In the genomic region with DNA sequence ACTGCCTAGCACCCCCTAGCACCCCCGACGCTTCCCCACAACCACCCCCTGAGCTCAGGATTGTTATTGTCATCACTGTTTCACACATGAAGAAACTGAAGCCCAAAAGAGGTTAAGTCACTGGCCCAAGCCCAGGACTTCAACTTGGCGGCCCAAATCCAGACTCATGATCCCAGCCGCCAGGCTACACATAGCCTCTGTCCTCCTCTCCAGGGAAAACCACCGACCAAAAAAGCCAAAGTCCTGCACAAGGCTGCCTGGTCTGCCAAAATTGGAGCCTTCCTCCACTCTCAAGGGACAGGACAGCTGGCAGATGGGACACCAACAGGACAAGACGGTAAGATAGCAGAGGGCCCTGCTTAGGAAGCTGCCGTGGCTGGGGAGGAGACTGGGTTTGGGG, we compare ENCODE assay signal across 18 cellular contexts. TPM values are rescaled to one million over a fixed set of nuclear protein-coding genes. Genes with fewer than 3 reads are reported as not detected.
DNase-seq lines count a peak whose midpoint lies in the region; ATAC-seq and TF ChIP-seq lines count a peak whose summit lies in the region.
"Had no signal": no experiment of that assay in that cellular context is flagged by ENCODE, and none has a peak within 500 bp of the region (broad histone marks: within the 10 kb centered on the region; RNA-seq: fewer than 3 reads in every experiment).

No MANE protein-coding gene starts in this region.

- intact Hi-C loops in left ventricle myocardium superior (cut with micrococcal nuclease): no loop called here
- intact Hi-C loops in Calu3 (cut with micrococcal nuclease; ENCODE audit: unreplicated experiment): no loop called here

- TF ChIP-seq CTCF in WTC11 (IDR thresholded peaks at IDR 0.05): no peak
- TF ChIP-seq CTCF in Calu3 (IDR thresholded peaks at IDR 0.05; ENCODE audit: unreplicated experiment): no peak
- no peak for TF ChIP-seq CTCF in nephron progenitor cell (IDR thresholded peaks at IDR 0.05)

- POLR2A ChIA-PET in WTC11 (lab: Charles Lee): no interaction called here

- DNase-seq in stimulated activated naive CD8-positive, alpha-beta T cell treated with anti-CD3 and anti-CD28 coated beads, Interleukin-15, amount 100 ng/mL, for 72 hours: no peak
- no peak for DNase-seq in stimulated activated naive CD8-positive, alpha-beta T cell treated with anti-CD3 and anti-CD28 coated beads, Interleukin-15, Interleukin-2, amounts not matched to agents 100 U/mL and 50 U/mL, for 24 hours
- no peak for DNase-seq in WTC11 (ENCODE audit: low spot score)
- DNase-seq in left ventricle myocardium superior: peak; percentile 34
- no peak for DNase-seq in Calu3
- no peak for DNase-seq in nephron progenitor cell
- DNase-seq: activated effector memory CD4-positive, alpha-beta T cell treated with anti-CD3 and anti-CD28 coated beads, Interleukin-2, amount 50 U/mL, for 16 hours; anterior cingulate cortex; C1 segment of cervical spinal cord; effector memory CD8-positive, alpha-beta T cell; GF-D8; HCEC 1CT; NCI-H1417; NCI-H526 treated with DMSO at 0.1 percent for 48 hours; stimulated activated CD4-positive, alpha-beta T cell treated with anti-CD3 and anti-CD28 coated beads, Interleukin-15, amount 100 ng/mL, for 24 hours; transverse colon had no signal

- H3K4me1 Mint-ChIP-seq in stimulated activated naive CD8-positive, alpha-beta T cell treated with anti-CD3 and anti-CD28 coated beads, Interleukin-15, amount 100 ng/mL, for 72 hours: peaks cover 29% of the 10 kb centered on the region
- H3K4me1 Mint-ChIP-seq in WTC11: peaks cover 19% of the 10 kb centered on the region
- H3K4me1 Mint-ChIP-seq in Calu3 (ENCODE audit: low read depth, unreplicated experiment): peaks cover 8% of the 10 kb centered on the region
- H3K4me1 Mint-ChIP-seq in nephron progenitor cell: peaks cover 11% of the 10 kb centered on the region

- no peaks in the 10 kb centered on the region for H3K27me3 Mint-ChIP-seq in stimulated activated naive CD8-positive, alpha-beta T cell treated with anti-CD3 and anti-CD28 coated beads, Interleukin-15, amount 100 ng/mL, for 72 hours
- no peaks in the 10 kb centered on the region for H3K27me3 Mint-ChIP-seq in WTC11 (ENCODE audit: low read depth)
- H3K27me3 Mint-ChIP-seq in Calu3 (ENCODE audit: unreplicated experiment): no peaks in the 10 kb centered on the region
- H3K27me3 Mint-ChIP-seq in nephron progenitor cell (ENCODE audit: low read depth, poor library complexity): no peaks in the 10 kb centered on the region
- H3K27me3 Mint-ChIP-seq: central memory CD8-positive, alpha-beta T cell; effector memory CD8-positive, alpha-beta T cell had no signal

- no peaks in the 10 kb centered on the region for H3K9me3 Mint-ChIP-seq in stimulated activated naive CD8-positive, alpha-beta T cell treated with anti-CD3 and anti-CD28 coated beads, Interleukin-15, amount 100 ng/mL, for 72 hours
- peaks cover 5% of the 10 kb centered on the region; the same call in 1 of the 2 replicates for H3K9me3 Mint-ChIP-seq in WTC11
- peaks cover 2% of the 10 kb centered on the region for H3K9me3 Mint-ChIP-seq in Calu3 (ENCODE audit: low read depth, unreplicated experiment)
- peaks cover 20% of the 10 kb centered on the region for H3K9me3 Mint-ChIP-seq in nephron progenitor cell
- H3K9me3 Mint-ChIP-seq: central memory CD8-positive, alpha-beta T cell; effector memory CD8-positive, alpha-beta T cell had no signal

- CTCF ChIA-PET in WTC11 (lab: Charles Lee): interaction anchor here (1.0 to 2.2 kb wide), 2 partner anchors 22 to 293 kb away, joined by 3 to 17 read pairs; no protein-coding TSS in a partner anchor
- CTCF ChIA-PET in Calu3 (lab: Charles Lee): no interaction called here

- H3K4me3 Mint-ChIP-seq in stimulated activated naive CD8-positive, alpha-beta T cell treated with anti-CD3 and anti-CD28 coated beads, Interleukin-15, amount 100 ng/mL, for 72 hours: peak overlapping the region; percentile 76 to 82
- H3K4me3 Mint-ChIP-seq in WTC11 (no peak overlapping the region), Calu3 (ENCODE audit: low read depth, unreplicated experiment) (no peak overlapping the region), nephron progenitor cell (no peak overlapping the region)
- H3K4me3 Mint-ChIP-seq: central memory CD8-positive, alpha-beta T cell; effector memory CD8-positive, alpha-beta T cell had no signal

- peaks cover 57% of the 10 kb centered on the region for H3K36me3 Mint-ChIP-seq in WTC11
- H3K36me3 Mint-ChIP-seq in Calu3 (ENCODE audit: insufficient read depth, unreplicated experiment): peaks cover 26% of the 10 kb centered on the region
- H3K36me3 Mint-ChIP-seq in nephron progenitor cell (ENCODE audit: low read depth): peaks cover 80% of the 10 kb centered on the region

- H3K27ac Mint-ChIP-seq in stimulated activated naive CD8-positive, alpha-beta T cell treated with anti-CD3 and anti-CD28 coated beads, Interleukin-15, amount 100 ng/mL, for 72 hours: peak overlapping the region in 1 of 2 donors; percentile 74
- H3K27ac Mint-ChIP-seq in WTC11: peak overlapping the region; percentile 36
- no peak overlapping the region for H3K27ac Mint-ChIP-seq in Calu3 (ENCODE audit: unreplicated experiment)
- H3K27ac Mint-ChIP-seq in nephron progenitor cell: no peak overlapping the region

- no TSS peak for BruUV-seq in Calu3 (replicated peaks; lab: Mats Ljungman, UMichigan)

- no peak for ATAC-seq in stimulated activated naive CD8-positive, alpha-beta T cell treated with anti-CD3 and anti-CD28 coated beads, Interleukin-15, amount 100 ng/mL, for 72 hours
- ATAC-seq in stimulated activated naive CD8-positive, alpha-beta T cell treated with anti-CD3 and anti-CD28 coated beads, Interleukin-15, Interleukin-2, amounts not matched to agents 100 U/mL and 50 U/mL, for 24 hours: no peak
- ATAC-seq in WTC11: no peak
- no peak for ATAC-seq in left ventricle myocardium superior
- no peak for ATAC-seq in GM19035 (IDR thresholded peaks at IDR 0.05; ENCODE audit: unreplicated experiment)
- ATAC-seq: effector memory CD8-positive, alpha-beta T cell had no signal

TF ChIP-seq in WTC11, 78 proteins besides CTCF, POLR2A, EP300 and RAD21:
- TF ChIP-seq FOXP1 (CRISPR knock-in tag; IDR thresholded peaks at IDR 0.05; ENCODE audit: borderline replicate concordance): no peak
- TF ChIP-seq ZNF219 (CRISPR knock-in tag; IDR thresholded peaks at IDR 0.05; ENCODE audit: borderline replicate concordance): no peak
- TF ChIP-seq NFATC4 (CRISPR knock-in tag; IDR thresholded peaks at IDR 0.05): no peak
- TF ChIP-seq PRRX2 (CRISPR knock-in tag; IDR thresholded peaks at IDR 0.05): no peak
- TF ChIP-seq ZNF263 (CRISPR knock-in tag; IDR thresholded peaks at IDR 0.05; ENCODE audit: low read depth): no peak
- no peak for TF ChIP-seq CREM (CRISPR knock-in tag; IDR thresholded peaks at IDR 0.05)
- TF ChIP-seq ETV6 (CRISPR knock-in tag; IDR thresholded peaks at IDR 0.05): no peak
- no peak for TF ChIP-seq MYBL2 (CRISPR knock-in tag; IDR thresholded peaks at IDR 0.05)

RNA-seq across cellular contexts. Expression of gene L3MBTL2, which starts 10.8 kb away (rescaled TPM):
- 25.2 to 28.0 TPM (median 25.6 TPM) in 3 replicates for total RNA-seq in WTC11 (2021)
- 18.2 TPM for total RNA-seq in left ventricle myocardium superior
- total RNA-seq in Calu3 (2022): 27.0 and 28.2 TPM in 2 replicates

RNA-seq across cellular contexts. Expression of gene CHADL, which starts 24.8 kb away (rescaled TPM):
- total RNA-seq in WTC11 (2021): 1.2 to 1.7 TPM (median 1.5 TPM) in 3 replicates
- total RNA-seq in left ventricle myocardium superior: 25.4 TPM
- 0.73 and 1.5 TPM in 2 replicates for total RNA-seq in Calu3 (2022)

Comparison
In these comparisons a context has a peak if more than half of its experiments do, and no peak if none do; other contexts are left out.
1. H3K4me3 Mint-ChIP-seq: peak in stimulated activated naive CD8-positive, alpha-beta T cell treated with anti-CD3 and anti-CD28 coated beads, Interleukin-15, amount 100 ng/mL, for 72 hours (2 of 2); none in WTC11 (single experiment), Calu3 (single experiment) and nephron progenitor cell (single experiment).